In the genomic region with DNA sequence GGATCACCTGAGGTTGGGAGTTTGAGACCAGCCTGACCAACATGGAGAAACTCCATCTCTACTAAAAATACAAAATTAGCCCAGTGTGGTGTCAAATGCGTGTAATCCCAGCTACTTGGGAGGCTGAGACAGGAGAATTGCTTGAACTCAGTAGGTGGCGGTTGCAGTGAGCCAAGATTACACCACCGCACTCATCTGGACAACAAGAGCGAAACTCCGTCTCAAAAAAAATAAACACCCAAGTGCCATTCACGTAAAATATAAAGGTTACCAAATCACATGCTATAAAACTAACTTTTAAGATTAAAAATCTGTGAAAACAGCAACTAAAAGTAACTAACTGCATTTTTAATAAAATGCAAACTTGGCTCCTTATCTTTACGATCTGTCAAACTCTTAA, we compare ENCODE assay signal across 15 cellular contexts. TPM values are rescaled to one million over a fixed set of nuclear protein-coding genes. Genes with fewer than 3 reads are reported as not detected.
DNase-seq lines count a peak whose midpoint lies in the region; ATAC-seq and TF ChIP-seq lines count a peak whose summit lies in the region.
"Had no signal": no experiment of that assay in that cellular context is flagged by ENCODE, and none has a peak within 500 bp of the region (broad histone marks: within the 10 kb centered on the region; RNA-seq: fewer than 3 reads in every experiment).

No MANE protein-coding gene starts in this region.

- H3K4me1 Mint-ChIP-seq in T-helper 17 cell (peaks cover 27% of the 10 kb centered on the region), neural progenitor cell (no peaks in the 10 kb centered on the region)
- H3K4me1 Mint-ChIP-seq: CD14-positive monocyte had no signal

- no peak overlapping the region for H3K9ac ChIP-seq in neural progenitor cell
- H3K9ac ChIP-seq: GM23248 had no signal

- H3K36me3 Mint-ChIP-seq in T-helper 17 cell (ENCODE audit: low read depth): peaks cover 2% of the 10 kb centered on the region
- H3K36me3 Mint-ChIP-seq in neural progenitor cell: peaks cover 66% of the 10 kb centered on the region

- TF ChIP-seq CTCF in neural progenitor cell (IDR thresholded peaks at IDR 0.05): no peak

- H3K9me3 ChIP-seq in T-helper 17 cell (ENCODE audit: control insufficient read depth, low read length, poor library complexity, severe bottlenecking): no peaks in the 10 kb centered on the region
- no peaks in the 10 kb centered on the region for H3K9me3 ChIP-seq in neural progenitor cell (ENCODE audit: low read depth)
- H3K9me3 ChIP-seq: A549 had no signal

- ATAC-seq in T-helper 17 cell (no peak), GM19324 (IDR thresholded peaks at IDR 0.05; ENCODE audit: low FRiP score, unreplicated experiment) (no peak), GM18517 (IDR thresholded peaks at IDR 0.05; ENCODE audit: unreplicated experiment) (no peak), HG03571 (IDR thresholded peaks at IDR 0.05; ENCODE audit: unreplicated experiment) (no peak)
- ATAC-seq: A549; CD8-positive, alpha-beta T cell; K562 had no signal

- H3K4me3 Mint-ChIP-seq in T-helper 17 cell (peak overlapping the region; percentile 1), neural progenitor cell (no peak overlapping the region)
- H3K4me3 Mint-ChIP-seq: CD14-positive monocyte; CD8-positive, alpha-beta T cell had no signal

- no peaks in the 10 kb centered on the region for H3K27me3 ChIP-seq in neural progenitor cell

- DNase-seq in HEK293T (ENCODE audit: extremely low spot score) (no peak), T-helper 17 cell (no peak), neural progenitor cell (ENCODE audit: low spot score) (no peak)
- DNase-seq: CD8-positive, alpha-beta T cell; COR-L47; DND-41; GDM1; GM23248; H7 had no signal

- no peak overlapping the region for H3K4me2 ChIP-seq in neural progenitor cell
- H3K4me2 ChIP-seq: A549 had no signal

- peak overlapping the region; percentile 9 for H3K27ac ChIP-seq in neural progenitor cell
- H3K27ac ChIP-seq: A549 had no signal

- POLR2A ChIA-PET in HEK293T (lab: Yijun Ruan, JAX): interaction anchor here (1.7 kb wide), 1 partner anchor 8 kb away, joined by 17 read pairs; the partner anchor contains the start of gene TRIM59

- CTCF ChIA-PET in HEK293T (lab: Yijun Ruan, JAX): interaction anchor here (0.7 kb wide), 1 partner anchor 452 kb away, joined by 3 read pairs; the partner anchor contains the start of gene IL12A

- peaks cover 19% of the 10 kb centered on the region for H3K9me3 Mint-ChIP-seq in neural progenitor cell
- H3K9me3 Mint-ChIP-seq: CD8-positive, alpha-beta T cell had no signal

- peaks cover 30% of the 10 kb centered on the region for H3K36me3 ChIP-seq in neural progenitor cell

- no peak overlapping the region for H2AFZ ChIP-seq in neural progenitor cell (replicated peaks)
- H2AFZ ChIP-seq: GM23248 had no signal

- no peak overlapping the region for H3K27ac Mint-ChIP-seq in T-helper 17 cell
- no peak overlapping the region for H3K27ac Mint-ChIP-seq in neural progenitor cell
- H3K27ac Mint-ChIP-seq: CD8-positive, alpha-beta T cell had no signal

- no peak overlapping the region for H3K4me3 ChIP-seq in neural progenitor cell
- H3K4me3 ChIP-seq: A549, GM23248, K562 had no signal

- H3K79me2 ChIP-seq in neural progenitor cell (ENCODE audit: low read depth): peaks cover 100% of the 10 kb centered on the region

- H3F3A ChIP-seq in neural progenitor cell (ENCODE audit: low read depth): peaks cover 35% of the 10 kb centered on the region

- peaks cover 66% of the 10 kb centered on the region for H4K20me1 ChIP-seq in neural progenitor cell (ENCODE audit: low read depth)

- H3K27me3 Mint-ChIP-seq in T-helper 17 cell (no peaks in the 10 kb centered on the region), neural progenitor cell (ENCODE audit: insufficient read depth, low read depth) (peaks cover 4% of the 10 kb centered on the region)

- no peaks in the 10 kb centered on the region for H3K4me1 ChIP-seq in neural progenitor cell
- H3K4me1 ChIP-seq: A549 had no signal

TF ChIP-seq in HEK293T, 16 proteins besides CTCF, POLR2A, EP300 and RAD21:
- TF ChIP-seq, protein P1, sequence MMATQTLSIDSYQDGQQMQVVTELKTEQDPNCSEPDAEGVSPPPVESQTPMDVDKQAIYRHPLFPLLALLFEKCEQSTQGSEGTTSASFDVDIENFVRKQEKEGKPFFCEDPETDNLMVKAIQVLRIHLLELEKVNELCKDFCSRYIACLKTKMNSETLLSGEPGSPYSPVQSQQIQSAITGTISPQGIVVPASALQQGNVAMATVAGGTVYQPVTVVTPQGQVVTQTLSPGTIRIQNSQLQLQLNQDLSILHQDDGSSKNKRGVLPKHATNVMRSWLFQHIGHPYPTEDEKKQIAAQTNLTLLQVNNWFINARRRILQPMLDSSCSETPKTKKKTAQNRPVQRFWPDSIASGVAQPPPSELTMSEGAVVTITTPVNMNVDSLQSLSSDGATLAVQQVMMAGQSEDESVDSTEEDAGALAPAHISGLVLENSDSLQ (IDR thresholded peaks at IDR 0.05): peak; percentile 55; the same call in 1 of the 2 replicates
- TF ChIP-seq L3MBTL2 (conservative IDR thresholded peaks at IDR 0.05): no peak

RNA-seq across cellular contexts. Expression of gene TRIM59, which starts 8.9 kb away (rescaled TPM):
- total RNA-seq in T-helper 17 cell: 10 to 100 TPM; 15.2 to 32.1 TPM
- total RNA-seq in neural progenitor cell (ENCODE audit: low replicate concordance): 80.9 and 120 TPM in 2 replicates

RNA-seq across cellular contexts. Expression of gene SMC4, which starts 41.2 kb away (rescaled TPM):
- 10 to 100 TPM; 61.1 to 77.8 TPM for total RNA-seq in T-helper 17 cell
- 233 and 382 TPM in 2 replicates for total RNA-seq in neural progenitor cell (ENCODE audit: low replicate concordance)

RNA-seq across cellular contexts. Expression of gene IFT80, which starts 41.7 kb away (rescaled TPM):
- total RNA-seq in T-helper 17 cell (10 to 100 TPM; 24.6 to 26.1 TPM), neural progenitor cell (ENCODE audit: low replicate concordance) (69.0 and 90.0 TPM in 2 replicates)
